34 cellular contexts compared by ENCODE assay signal in genomic region chr3:38094999-38095398, GRCh38. TPM values are rescaled to one million over a fixed set of nuclear protein-coding genes. Genes with fewer than 3 reads are reported as not detected.
"Had no signal": no experiment of that assay in that cellular context is flagged by ENCODE, and none has a peak within 500 bp of the region (broad histone marks: within the 10 kb centered on the region; RNA-seq: fewer than 3 reads in every experiment).

No MANE protein-coding gene starts in this region.

- H3K9me3 Mint-ChIP-seq: activated CD4-positive, alpha-beta memory T cell treated with anti-CD3 and anti-CD28 coated beads for 36 hours; activated CD4-positive, alpha-beta T cell treated with anti-CD3 and anti-CD28 coated beads, Interleukin-2, amount 10 ng/mL, durations not matched to agents 24 days and 14 days; activated naive CD4-positive, alpha-beta T cell treated with anti-CD3 and anti-CD28 coated beads for 36 hours; activated naive CD4-positive, alpha-beta T cell treated with anti-CD3 and anti-CD28 coated beads, Interleukin-2, amount 50 U/mL, for 24 hours; activated naive CD8-positive, alpha-beta T cell treated with anti-CD3 and anti-CD28 coated beads for 36 hours; activated T-helper 1 cell treated with anti-CD3 and anti-CD28 coated beads, Interleukin-12 subunit alpha, Interleukin-12 subunit beta, Interleukin-2, Interleukin-4 antibody, amounts not matched to agents 30 ng/mL and 10 ng/mL and 1 ng/mL, durations not matched to agents 14 hours and 24 hours and 36 hours; activated T-helper 2 cell treated with anti-CD3 and anti-CD28 coated beads, Interferon-gamma antibody, Interleukin-2, Interleukin-4, amounts not matched to agents 10 μg/mL and 5 μg/mL and 100 μg/mL, durations not matched to agents 14 hours and 24 hours and 36 hours; dendritic cell treated with granulocyte-macrophage colony-stimulating factor and Interleukin-4, amounts not matched to agents 40 ng/mL and 50 ng/mL, for 4 days; endodermal cell; T-helper 2 cell treated with Interferon-gamma antibody and Interleukin-4, amounts not matched to agents 5 μg/mL and 100 μg/mL, for 36 hours had no signal

- H3K36me3 Mint-ChIP-seq: activated CD4-positive, alpha-beta memory T cell treated with anti-CD3 and anti-CD28 coated beads for 36 hours; activated CD8-positive, alpha-beta memory T cell treated with anti-CD3 and anti-CD28 coated beads, Interleukin-2, amount 10 ng/mL, durations not matched to agents 7 days and 5 days; activated naive CD4-positive, alpha-beta T cell treated with anti-CD3 and anti-CD28 coated beads, Interleukin-2, amount 50 U/mL, for 24 hours; activated naive CD8-positive, alpha-beta T cell treated with anti-CD3 and anti-CD28 coated beads for 36 hours; brain had no signal

- H3K4me3 Mint-ChIP-seq: activated CD4-positive, alpha-beta memory T cell treated with anti-CD3 and anti-CD28 coated beads for 36 hours; activated CD4-positive, alpha-beta T cell treated with anti-CD3 and anti-CD28 coated beads for 36 hours; activated CD4-positive, alpha-beta T cell treated with anti-CD3 and anti-CD28 coated beads, Interleukin-2, amount 10 ng/mL, durations not matched to agents 24 days and 14 days; activated CD8-positive, alpha-beta memory T cell treated with anti-CD3 and anti-CD28 coated beads, Interleukin-2, amount 10 ng/mL, durations not matched to agents 7 days and 5 days; activated CD8-positive, alpha-beta T cell treated with anti-CD3 and anti-CD28 coated beads, Interleukin-2, amount 10 ng/mL, durations not matched to agents 7 days and 5 days; activated naive CD4-positive, alpha-beta T cell treated with anti-CD3 and anti-CD28 coated beads for 36 hours; activated naive CD4-positive, alpha-beta T cell treated with anti-CD3 and anti-CD28 coated beads, Interleukin-2, amount 50 U/mL, for 24 hours; activated naive CD8-positive, alpha-beta T cell treated with anti-CD3 and anti-CD28 coated beads for 36 hours; activated T-helper 1 cell treated with anti-CD3 and anti-CD28 coated beads, Interleukin-12 subunit alpha, Interleukin-12 subunit beta, Interleukin-2, Interleukin-4 antibody, amounts not matched to agents 30 ng/mL and 10 ng/mL and 1 ng/mL, durations not matched to agents 14 hours and 24 hours and 36 hours; brain; dendritic cell treated with granulocyte-macrophage colony-stimulating factor and Interleukin-4, amounts not matched to agents 40 ng/mL and 50 ng/mL, for 4 days; endodermal cell; T-helper 17 cell; T-helper 2 cell treated with Interferon-gamma antibody and Interleukin-4, amounts not matched to agents 5 μg/mL and 100 μg/mL, for 36 hours had no signal

- H3K27me3 ChIP-seq: ascending aorta, breast epithelium, dorsolateral prefrontal cortex had no signal

- H3K4me1 Mint-ChIP-seq: activated CD4-positive, alpha-beta T cell treated with anti-CD3 and anti-CD28 coated beads for 36 hours; activated CD4-positive, alpha-beta T cell treated with anti-CD3 and anti-CD28 coated beads, Interleukin-2, amount 10 ng/mL, durations not matched to agents 24 days and 14 days; activated CD8-positive, alpha-beta memory T cell treated with anti-CD3 and anti-CD28 coated beads, Interleukin-2, amount 10 ng/mL, durations not matched to agents 7 days and 5 days; activated naive CD4-positive, alpha-beta T cell treated with anti-CD3 and anti-CD28 coated beads, Interleukin-2, amount 50 U/mL, for 24 hours; activated naive CD8-positive, alpha-beta T cell treated with anti-CD3 and anti-CD28 coated beads for 36 hours; T-helper 17 cell had no signal

- FAIRE-seq: frontal cortex had no signal

- ATAC-seq: activated CD4-positive, alpha-beta T cell treated with anti-CD3 and anti-CD28 coated beads for 36 hours; activated CD8-positive, alpha-beta memory T cell treated with anti-CD3 and anti-CD28 coated beads, Interleukin-2, amount 10 ng/mL, durations not matched to agents 7 days and 5 days; activated CD8-positive, alpha-beta T cell treated with anti-CD3 and anti-CD28 coated beads, Interleukin-2, amount 10 ng/mL, durations not matched to agents 7 days and 5 days; esophagus mucosa; T-helper 17 cell had no signal

- H3K4me1 ChIP-seq: ascending aorta, breast epithelium had no signal

- H3K27ac ChIP-seq: ascending aorta, breast epithelium, coronary artery had no signal

- H3K27ac Mint-ChIP-seq: activated CD4-positive, alpha-beta memory T cell treated with anti-CD3 and anti-CD28 coated beads for 36 hours; activated CD4-positive, alpha-beta T cell treated with anti-CD3 and anti-CD28 coated beads for 36 hours; activated CD4-positive, alpha-beta T cell treated with anti-CD3 and anti-CD28 coated beads, Interleukin-2, amount 10 ng/mL, durations not matched to agents 24 days and 14 days; activated CD8-positive, alpha-beta memory T cell treated with anti-CD3 and anti-CD28 coated beads, Interleukin-2, amount 10 ng/mL, durations not matched to agents 7 days and 5 days; activated CD8-positive, alpha-beta T cell treated with anti-CD3 and anti-CD28 coated beads, Interleukin-2, amount 10 ng/mL, durations not matched to agents 7 days and 5 days; activated naive CD4-positive, alpha-beta T cell treated with anti-CD3 and anti-CD28 coated beads for 36 hours; activated naive CD4-positive, alpha-beta T cell treated with anti-CD3 and anti-CD28 coated beads, Interleukin-2, amount 50 U/mL, for 24 hours; activated naive CD8-positive, alpha-beta T cell treated with anti-CD3 and anti-CD28 coated beads for 36 hours; activated T-helper 1 cell treated with anti-CD3 and anti-CD28 coated beads, Interleukin-12 subunit alpha, Interleukin-12 subunit beta, Interleukin-2, Interleukin-4 antibody, amounts not matched to agents 30 ng/mL and 10 ng/mL and 1 ng/mL, durations not matched to agents 14 hours and 24 hours and 36 hours; activated T-helper 2 cell treated with anti-CD3 and anti-CD28 coated beads, Interferon-gamma antibody, Interleukin-2, Interleukin-4, amounts not matched to agents 10 μg/mL and 5 μg/mL and 100 μg/mL, durations not matched to agents 14 hours and 24 hours and 36 hours; dendritic cell treated with granulocyte-macrophage colony-stimulating factor and Interleukin-4, amounts not matched to agents 40 ng/mL and 50 ng/mL, for 4 days; endodermal cell; T-helper 17 cell; T-helper 2 cell treated with Interferon-gamma antibody and Interleukin-4, amounts not matched to agents 5 μg/mL and 100 μg/mL, for 36 hours had no signal

- H3K36me3 ChIP-seq: ascending aorta, breast epithelium had no signal

- H3K9me3 ChIP-seq: ascending aorta, breast epithelium had no signal

- H3K4me3 ChIP-seq: ascending aorta, breast epithelium, coronary artery, dorsolateral prefrontal cortex had no signal

- DNase-seq: activated CD4-positive, alpha-beta memory T cell treated with anti-CD3 and anti-CD28 coated beads for 36 hours; activated CD4-positive, alpha-beta T cell treated with anti-CD3 and anti-CD28 coated beads for 36 hours; activated CD4-positive, alpha-beta T cell treated with anti-CD3 and anti-CD28 coated beads, Interleukin-2, amount 10 ng/mL, durations not matched to agents 24 days and 14 days; activated CD4-positive, CD25-positive, alpha-beta regulatory T cell; activated CD4-positive, CD25-positive, alpha-beta regulatory T cell treated with anti-CD3 and anti-CD28 coated beads, Interleukin-2, amount 50 U/mL, for 72 hours; activated CD8-positive, alpha-beta memory T cell treated with anti-CD3 and anti-CD28 coated beads, Interleukin-2, amount 10 ng/mL, durations not matched to agents 7 days and 5 days; activated CD8-positive, alpha-beta memory T cell treated with anti-CD3 and anti-CD28 coated beads, Interleukin-2, amount 50 U/mL, for 4 hours; activated CD8-positive, alpha-beta T cell treated with anti-CD3 and anti-CD28 coated beads, Interleukin-2, amount 10 ng/mL, durations not matched to agents 7 days and 5 days; activated effector memory CD4-positive, alpha-beta T cell treated with anti-CD3 and anti-CD28 coated beads, Interleukin-2, amount 50 U/mL, for 16 hours; activated naive CD4-positive, alpha-beta T cell treated with anti-CD3 and anti-CD28 coated beads for 36 hours; activated naive CD8-positive, alpha-beta T cell treated with anti-CD3 and anti-CD28 coated beads for 36 hours; activated T-cell treated with anti-CD3 and anti-CD28 coated beads, Interleukin-2, amount 50 U/mL, for 1 hour; activated T-cell treated with anti-CD3 and anti-CD28 coated beads, Interleukin-2, amount 50 U/mL, for 48 hours; central memory CD4-positive, alpha-beta T cell; cerebellar nuclear complex; effector memory CD4-positive, alpha-beta T cell; endodermal cell; foreskin fibroblast; T-helper 1 cell; T-helper 17 cell; T1000 had no signal

RNA-seq across cellular contexts. Expression of gene DLEC1, which starts 56.0 kb away (rescaled TPM):
- total RNA-seq: epithelial cell of proximal tubule had no signal
